ENCODE assay signal across 8 cellular contexts in genomic region chr14:53181463-53182081, GRCh38. TPM values are rescaled to one million over a fixed set of nuclear protein-coding genes. Genes with fewer than 3 reads are reported as not detected.
A peak's percentile ranks its signal among the peaks of the same experiment; 100 is the strongest.
DNase-seq lines count a peak whose midpoint lies in the region; ATAC-seq and TF ChIP-seq lines count a peak whose summit lies in the region.
"Not testable (repeated sequence)": the region's sequence is repeated elsewhere in the genome, so short reads cannot be mapped to it uniquely, and the experiment has no call there.

No MANE protein-coding gene starts in this region.

- peaks cover 17 to 36% of the 10 kb centered on the region in 2 experiments for H3K4me1 ChIP-seq in HCT116 (ENCODE audit: control insufficient read depth in 1 of 2, insufficient read depth in 2 of 2, low read length in 2 of 2)
- H3K4me1 ChIP-seq in endodermal cell (ENCODE audit: control insufficient read depth, insufficient read depth, low read length) = not testable (repeated sequence)

- RAD21 ChIA-PET in HCT116 (lab: Charles Lee; ENCODE audit: low non-redundant PET in 1 of 2, low total read pairs in 2 of 2, uncharacterized antibody in 2 of 2, unreplicated experiment in 2 of 2) = not testable (repeated sequence)

- peak overlapping the region; percentile 56 for H3K4me2 ChIP-seq in HCT116 (ENCODE audit: low read length)

- BruUV-seq in HCT116 (replicated peaks; lab: Mats Ljungman, UMichigan) = not testable (repeated sequence)

- not testable (repeated sequence) for H3K36me3 Mint-ChIP-seq in activated CD4-positive, alpha-beta memory T cell treated with anti-CD3 and anti-CD28 coated beads, Interleukin-2, amount 10 ng/mL, durations not matched to agents 7 days and 5 days (ENCODE audit: low read depth); endodermal cell (ENCODE audit: low read depth)

- intact Hi-C loops in HCT116 (cut with micrococcal nuclease) = loop anchor here (1.0 kb wide), 1 partner anchor 36 kb away; no protein-coding TSS in a partner anchor

- peaks cover 23% of the 10 kb centered on the region for H3K4me1 Mint-ChIP-seq in activated CD4-positive, alpha-beta memory T cell treated with anti-CD3 and anti-CD28 coated beads, Interleukin-2, amount 10 ng/mL, durations not matched to agents 7 days and 5 days
- peaks cover 14% of the 10 kb centered on the region for H3K4me1 Mint-ChIP-seq in endodermal cell

- 89% methylated on average over 8 of the region's 11 CpGs; no CpG with 5 or more reads in 1 of the 2 experiments for WGBS in endodermal cell (ENCODE audit: insufficient coverage in 1 of 2, insufficient read length in 1 of 2), 2 experiments

- not testable (repeated sequence) for H3K27ac ChIP-seq in HCT116 (ENCODE audit: low read depth, low read length); endodermal cell (ENCODE audit: low read depth, low read length)

- H3K27me3 Mint-ChIP-seq in activated CD4-positive, alpha-beta memory T cell treated with anti-CD3 and anti-CD28 coated beads, Interleukin-2, amount 10 ng/mL, durations not matched to agents 7 days and 5 days; endodermal cell (ENCODE audit: insufficient read depth): not testable (repeated sequence)

- H4K20me1 ChIP-seq in HCT116 (ENCODE audit: insufficient read depth) = not testable (repeated sequence)

- not testable (repeated sequence) for H3K4me3 ChIP-seq in HCT116 (replicated peaks in 1 of 2; ENCODE audit: low read depth in 1 of 2, low read length in 2 of 2)
- H3K4me3 ChIP-seq in endodermal cell (ENCODE audit: low read length) = peak overlapping the region; percentile 54

- not testable (repeated sequence) for H3K9me2 ChIP-seq in HCT116 (ENCODE audit: insufficient read depth)

- DNase-seq in HCT116 (ENCODE audit: low read depth, low spot score) = peak; percentile 62
- peak; percentile 35 for DNase-seq in activated CD4-positive, CD25-positive, alpha-beta regulatory T cell treated with anti-CD3 and anti-CD28 coated beads, Interleukin-2, amount 50 U/mL, for 72 hours
- peak; percentile 22 for DNase-seq in activated CD4-positive, alpha-beta memory T cell treated with anti-CD3 and anti-CD28 coated beads, Interleukin-2, amount 10 ng/mL, durations not matched to agents 7 days and 5 days
- peak; percentile 25 to 35 for DNase-seq in activated T-cell treated with anti-CD3 and anti-CD28 coated beads, Interleukin-2, amount 50 U/mL, for 48 hours
- peak; percentile 51 for DNase-seq in activated naive CD4-positive, alpha-beta T cell treated with Interleukin-2 at 50 U/mL for 16 hours
- DNase-seq in endodermal cell = not testable (repeated sequence)
- DNase-seq in stimulated activated CD4-positive, alpha-beta T cell treated with anti-CD3 and anti-CD28 coated beads, Interleukin-12 subunit alpha, Interleukin-12 subunit beta, amount 100 ng/mL, for 48 hours (ENCODE audit: low read depth in 2 of 3, low spot score in 1 of 3) = peak in 2 of 3 donors; percentile 12 to 19
- peak; percentile 33 for DNase-seq in stimulated activated CD8-positive, alpha-beta memory T cell treated with anti-CD3 and anti-CD28 coated beads, Interleukin-4, amount 100 ng/mL, for 48 hours

- not testable (repeated sequence) for H3K9ac ChIP-seq in HCT116 (ENCODE audit: low read length); endodermal cell (ENCODE audit: extremely low read depth, low read length, poor library complexity, severe bottlenecking)

- POLR2A ChIA-PET in HCT116 (lab: Charles Lee); activated CD4-positive, alpha-beta memory T cell treated with anti-CD3 and anti-CD28 coated beads, Interleukin-2, amount 10 ng/mL, durations not matched to agents 7 days and 5 days (lab: Charles Lee): not testable (repeated sequence)

- peak overlapping the region; percentile 60 for H2AFZ ChIP-seq in HCT116 (ENCODE audit: low read depth, low read length, poor library complexity, severe bottlenecking)

- H3K4me3 Mint-ChIP-seq in activated CD4-positive, alpha-beta memory T cell treated with anti-CD3 and anti-CD28 coated beads, Interleukin-2, amount 10 ng/mL, durations not matched to agents 7 days and 5 days; endodermal cell: not testable (repeated sequence)

- TF ChIP-seq POLR2A in HCT116 (IDR thresholded peaks at IDR 0.05; ENCODE audit: borderline replicate concordance, extremely low read depth, insufficient read depth, insufficient read length) = not testable (repeated sequence)

- H3K9me3 Mint-ChIP-seq in activated CD4-positive, alpha-beta memory T cell treated with anti-CD3 and anti-CD28 coated beads, Interleukin-2, amount 10 ng/mL, durations not matched to agents 7 days and 5 days = not testable (repeated sequence)
- H3K9me3 Mint-ChIP-seq in endodermal cell = peaks cover 13% of the 10 kb centered on the region

- H3K27me3 ChIP-seq in HCT116 (ENCODE audit: insufficient read depth, low read length); endodermal cell (ENCODE audit: control insufficient read depth, insufficient read depth, low read length, poor library complexity, severe bottlenecking): not testable (repeated sequence)

- CTCF ChIA-PET in HCT116 (lab: Charles Lee) = interaction anchor here (1.2 to 1.6 kb wide), 2 partner anchors 10 to 22 kb away, joined by 3 to 6 read pairs; no protein-coding TSS in a partner anchor
- CTCF ChIA-PET in activated CD4-positive, alpha-beta memory T cell treated with anti-CD3 and anti-CD28 coated beads, Interleukin-2, amount 10 ng/mL, durations not matched to agents 7 days and 5 days (lab: Charles Lee) = not testable (repeated sequence)

- TF ChIP-seq RAD21 in HCT116 (IDR thresholded peaks at IDR 0.05; ENCODE audit: low read depth) = not testable (repeated sequence)

- not testable (repeated sequence) for TF ChIP-seq CTCF in HCT116 (IDR thresholded peaks at IDR 0.05 in 2 of 3, conservative IDR thresholded peaks at IDR 0.05 in 1 of 3; ENCODE audit: borderline replicate concordance in 1 of 3, insufficient read depth in 1 of 3, low read depth in 2 of 3, low read length in 2 of 3); endodermal cell (conservative IDR thresholded peaks at IDR 0.05)

- not testable (repeated sequence) for H3K79me2 ChIP-seq in HCT116 (ENCODE audit: insufficient read depth, low read length)

- H3K9me3 ChIP-seq in HCT116 (ENCODE audit: control insufficient read depth in 1 of 2, insufficient read depth in 1 of 2, low read depth in 1 of 2, low read length in 2 of 2) = not testable (repeated sequence)
- H3K9me3 ChIP-seq in endodermal cell (ENCODE audit: control insufficient read depth, low read length) = peaks cover 23% of the 10 kb centered on the region

- H3K27ac Mint-ChIP-seq in activated CD4-positive, alpha-beta memory T cell treated with anti-CD3 and anti-CD28 coated beads, Interleukin-2, amount 10 ng/mL, durations not matched to agents 7 days and 5 days = peak overlapping the region; percentile 60
- H3K27ac Mint-ChIP-seq in endodermal cell = not testable (repeated sequence)

- H3K36me3 ChIP-seq in HCT116 (ENCODE audit: control insufficient read depth in 1 of 2, insufficient read depth in 2 of 2, low read length in 2 of 2); endodermal cell (ENCODE audit: control insufficient read depth, insufficient read depth, low read length): not testable (repeated sequence)

- ATAC-seq in HCT116 = peak; percentile 48

TF ChIP-seq in HCT116, 20 proteins besides CTCF, POLR2A, EP300 and RAD21:
- peak; percentile 82; the same call in 1 of the 2 replicates for TF ChIP-seq CBX3 (IDR thresholded peaks at IDR 0.05; ENCODE audit: low read depth)
- peak; percentile 60 for TF ChIP-seq JUND (IDR thresholded peaks at IDR 0.05)
- TF ChIP-seq FOSL1 (IDR thresholded peaks at IDR 0.05; ENCODE audit: low read depth) = peak; percentile 65

RNA-seq across cellular contexts. Expression of gene DDHD1, which starts 28.4 kb away (rescaled TPM):
- 26.9 TPM for total RNA-seq in HCT116 (2021; ENCODE audit: unreplicated experiment)
- 4.4 and 5.8 TPM in 2 replicates for polyA plus RNA-seq in HCT116 (2012)
- 10 to 100 TPM; 53.6 to 58.5 TPM for total RNA-seq in activated CD4-positive, alpha-beta memory T cell treated with anti-CD3 and anti-CD28 coated beads, Interleukin-2, amount 10 ng/mL, durations not matched to agents 7 days and 5 days
- total RNA-seq in endodermal cell = 10 to 100 TPM; 26.2 to 27.1 TPM
- polyA plus RNA-seq in endodermal cell (2013, experiment 1 of 2) = 11.2 TPM
- polyA plus RNA-seq in endodermal cell (2013, experiment 2 of 2) = 11.2 TPM
